In the genomic region with DNA sequence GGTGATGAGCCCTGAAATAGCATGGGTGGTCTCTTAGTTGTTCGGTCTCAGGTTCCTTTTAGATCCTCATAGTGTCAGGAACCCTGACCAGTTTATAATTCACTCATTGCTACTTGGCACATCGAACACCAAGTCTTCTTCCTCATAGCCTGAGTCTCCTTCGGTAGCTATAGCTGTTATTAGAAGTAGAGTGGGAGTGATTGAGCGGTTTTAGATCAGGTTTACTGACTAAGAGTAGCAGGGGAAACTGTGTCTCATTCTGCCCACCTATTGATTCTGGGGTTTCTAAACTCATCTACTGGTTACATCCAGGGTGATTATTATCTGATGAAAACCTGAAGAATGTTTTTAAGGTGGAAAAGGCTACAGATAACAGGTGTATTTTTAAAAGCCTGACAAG, we compare ENCODE assay signal across 16 cellular contexts.
A peak's percentile ranks its signal among the peaks of the same experiment; 100 is the strongest.
DNase-seq lines count a peak whose midpoint lies in the region; ATAC-seq and TF ChIP-seq lines count a peak whose summit lies in the region.
"Had no signal": no experiment of that assay in that cellular context is flagged by ENCODE, and none has a peak within 500 bp of the region (broad histone marks: within the 10 kb centered on the region; RNA-seq: fewer than 3 reads in every experiment).

No MANE protein-coding gene starts in this region.

- H3K9me3 Mint-ChIP-seq in activated T-cell treated with anti-CD3 and anti-CD28 coated beads, Interleukin-2, amount 50 U/mL, for 72 hours: peaks cover under 1 to 1% of the 10 kb centered on the region in 2 donors
- H3K9me3 Mint-ChIP-seq in activated naive CD8-positive, alpha-beta T cell treated with anti-CD3 and anti-CD28 coated beads for 36 hours: peaks cover 1% of the 10 kb centered on the region
- no peaks in the 10 kb centered on the region for H3K9me3 Mint-ChIP-seq in nephron
- peaks cover 0 to 3% of the 10 kb centered on the region in 2 donors for H3K9me3 Mint-ChIP-seq in stimulated activated naive CD8-positive, alpha-beta T cell treated with anti-CD3 and anti-CD28 coated beads, Interleukin-15, amount 100 ng/mL, for 72 hours
- H3K9me3 Mint-ChIP-seq: CD8-positive, alpha-beta T cell had no signal

- peak; percentile 55 to 56 for ATAC-seq in activated T-cell treated with anti-CD3 and anti-CD28 coated beads, Interleukin-2, amount 50 U/mL, for 72 hours (replicated peaks in 1 of 2)
- peak; percentile 57 for ATAC-seq in stimulated activated naive CD8-positive, alpha-beta T cell treated with anti-CD3 and anti-CD28 coated beads, Interleukin-15, amount 100 ng/mL, for 72 hours
- no peak for ATAC-seq in HG02938 (IDR thresholded peaks at IDR 0.05; ENCODE audit: unreplicated experiment)
- ATAC-seq: CD8-positive, alpha-beta T cell; HepG2 had no signal

- H3K27ac Mint-ChIP-seq in activated T-cell treated with anti-CD3 and anti-CD28 coated beads, Interleukin-2, amount 50 U/mL, for 72 hours: no peak overlapping the region
- peak overlapping the region; percentile 32 for H3K27ac Mint-ChIP-seq in activated naive CD8-positive, alpha-beta T cell treated with anti-CD3 and anti-CD28 coated beads for 36 hours
- peak overlapping the region; percentile 70 to 96 (median 94) for H3K27ac Mint-ChIP-seq in nephron
- H3K27ac Mint-ChIP-seq in stimulated activated naive CD8-positive, alpha-beta T cell treated with anti-CD3 and anti-CD28 coated beads, Interleukin-15, amount 100 ng/mL, for 72 hours: no peak overlapping the region
- H3K27ac Mint-ChIP-seq: CD8-positive, alpha-beta T cell had no signal

- TF ChIP-seq CTCF in nephron (IDR thresholded peaks at IDR 0.05; ENCODE audit: unreplicated experiment in 3 of 3): no peak

- H3K4me3 Mint-ChIP-seq in activated T-cell treated with anti-CD3 and anti-CD28 coated beads, Interleukin-2, amount 50 U/mL, for 72 hours: no peak overlapping the region
- H3K4me3 Mint-ChIP-seq in activated naive CD8-positive, alpha-beta T cell treated with anti-CD3 and anti-CD28 coated beads for 36 hours: no peak overlapping the region
- no peak overlapping the region for H3K4me3 Mint-ChIP-seq in nephron
- H3K4me3 Mint-ChIP-seq in stimulated activated naive CD8-positive, alpha-beta T cell treated with anti-CD3 and anti-CD28 coated beads, Interleukin-15, amount 100 ng/mL, for 72 hours: no peak overlapping the region
- H3K4me3 Mint-ChIP-seq: CD8-positive, alpha-beta T cell had no signal

- peaks cover 20% of the 10 kb centered on the region for H3K27me3 Mint-ChIP-seq in activated T-cell treated with anti-CD3 and anti-CD28 coated beads, Interleukin-2, amount 50 U/mL, for 72 hours (ENCODE audit: low read depth)
- peaks cover 20% of the 10 kb centered on the region for H3K27me3 Mint-ChIP-seq in activated naive CD8-positive, alpha-beta T cell treated with anti-CD3 and anti-CD28 coated beads for 36 hours
- no peaks in the 10 kb centered on the region for H3K27me3 Mint-ChIP-seq in nephron (ENCODE audit: low read depth)
- H3K27me3 Mint-ChIP-seq in stimulated activated naive CD8-positive, alpha-beta T cell treated with anti-CD3 and anti-CD28 coated beads, Interleukin-15, amount 100 ng/mL, for 72 hours: peaks cover 34% of the 10 kb centered on the region

- H3K4me1 Mint-ChIP-seq in activated T-cell treated with anti-CD3 and anti-CD28 coated beads, Interleukin-2, amount 50 U/mL, for 72 hours (ENCODE audit: low read depth): peaks cover 53% of the 10 kb centered on the region
- H3K4me1 Mint-ChIP-seq in activated naive CD8-positive, alpha-beta T cell treated with anti-CD3 and anti-CD28 coated beads for 36 hours: peaks cover 32% of the 10 kb centered on the region
- H3K4me1 Mint-ChIP-seq in nephron: peaks cover 85% of the 10 kb centered on the region
- H3K4me1 Mint-ChIP-seq in stimulated activated naive CD8-positive, alpha-beta T cell treated with anti-CD3 and anti-CD28 coated beads, Interleukin-15, amount 100 ng/mL, for 72 hours: peaks cover 50% of the 10 kb centered on the region

- peaks cover under 1 to 2% of the 10 kb centered on the region in 2 donors for H3K36me3 Mint-ChIP-seq in activated T-cell treated with anti-CD3 and anti-CD28 coated beads, Interleukin-2, amount 50 U/mL, for 72 hours (ENCODE audit: insufficient read depth in 2 of 2)
- peaks cover 1% of the 10 kb centered on the region for H3K36me3 Mint-ChIP-seq in activated naive CD8-positive, alpha-beta T cell treated with anti-CD3 and anti-CD28 coated beads for 36 hours
- peaks cover 33% of the 10 kb centered on the region for H3K36me3 Mint-ChIP-seq in nephron (ENCODE audit: low read depth)
- H3K36me3 Mint-ChIP-seq: CD8-positive, alpha-beta T cell had no signal

- no peak for DNase-seq in activated T-cell treated with anti-CD3 and anti-CD28 coated beads, Interleukin-2, amount 50 U/mL, for 72 hours
- DNase-seq in activated T-cell treated with anti-CD3 and anti-CD28 coated beads, Interleukin-2, amount 50 U/mL, for 1 hour: no peak
- DNase-seq in activated naive CD8-positive, alpha-beta T cell treated with anti-CD3 and anti-CD28 coated beads for 36 hours: no peak
- DNase-seq in stimulated activated naive CD8-positive, alpha-beta T cell treated with anti-CD3 and anti-CD28 coated beads, Interleukin-15, amount 100 ng/mL, for 72 hours: no peak
- no peak for DNase-seq in NCI-H524 treated with DMSO at 0.1 percent for 48 hours (lab: John Stamatoyannopoulos, UW)
- DNase-seq: CD8-positive, alpha-beta T cell; KG1; MV-4-11; NCI-H1417 treated with DMSO at 0.1 percent for 48 hours; NCI-H187 treated with DMSO at 0.1 percent for 48 hours; NCI-H2227 treated with DMSO at 0.1 percent for 48 hours; NCI-H510A treated with DMSO at 0.1 percent for 48 hours; SIG-M5 had no signal

Comparison
In these comparisons a context has a peak if more than half of its experiments do, and no peak if none do; other contexts are left out.
1. H3K27ac Mint-ChIP-seq: peak in activated naive CD8-positive, alpha-beta T cell treated with anti-CD3 and anti-CD28 coated beads for 36 hours (single experiment) and nephron (3 of 3); none in activated T-cell treated with anti-CD3 and anti-CD28 coated beads, Interleukin-2, amount 50 U/mL, for 72 hours (single experiment) and stimulated activated naive CD8-positive, alpha-beta T cell treated with anti-CD3 and anti-CD28 coated beads, Interleukin-15, amount 100 ng/mL, for 72 hours (0 of 2).